Comparison of ENCODE assay signal across 20 cellular contexts in genomic region chr20:31974975-31975481, GRCh38. TPM values are rescaled to one million over a fixed set of nuclear protein-coding genes. Genes with fewer than 3 reads are reported as not detected.
DNase-seq lines count a peak whose midpoint lies in the region; ATAC-seq and TF ChIP-seq lines count a peak whose summit lies in the region.
"Had no signal": no experiment of that assay in that cellular context is flagged by ENCODE, and none has a peak within 500 bp of the region (broad histone marks: within the 10 kb centered on the region; RNA-seq: fewer than 3 reads in every experiment).

No MANE protein-coding gene starts in this region.

- peak overlapping the region; percentile 30 for H3K4me3 Mint-ChIP-seq in WTC11
- H3K4me3 Mint-ChIP-seq in activated CD8-positive, alpha-beta T cell treated with anti-CD3 and anti-CD28 coated beads, Interleukin-2, amount 10 ng/mL, durations not matched to agents 7 days and 5 days: no peak overlapping the region
- H3K4me3 Mint-ChIP-seq: CD8-positive, alpha-beta memory T cell had no signal

- H3K27ac Mint-ChIP-seq in WTC11: peak overlapping the region; percentile 82
- no peak overlapping the region for H3K27ac Mint-ChIP-seq in activated CD8-positive, alpha-beta T cell treated with anti-CD3 and anti-CD28 coated beads, Interleukin-2, amount 10 ng/mL, durations not matched to agents 7 days and 5 days
- H3K27ac Mint-ChIP-seq: CD8-positive, alpha-beta memory T cell had no signal

- no peak for TF ChIP-seq CTCF in HEK293 (tag by site-specific recombination; IDR thresholded peaks at IDR 0.05)
- TF ChIP-seq CTCF in WTC11 (IDR thresholded peaks at IDR 0.05): no peak

- CTCF ChIA-PET in HEK293 (lab: Yijun Ruan, JAX) (interaction anchor here (0.7 kb wide), 1 partner anchor 56 kb away, joined by 3 read pairs; no protein-coding TSS in a partner anchor), WTC11 (lab: Charles Lee) (interaction anchor here (0.6 to 2.0 kb wide), 12 partner anchors 18 to 141 kb away, joined by 3 to 23 read pairs (median 6); partner anchors contain the start of gene PDRG1)
- CTCF ChIA-PET in activated CD8-positive, alpha-beta T cell treated with anti-CD3 and anti-CD28 coated beads, Interleukin-2, amount 10 ng/mL, durations not matched to agents 7 days and 5 days (lab: Charles Lee): no interaction called here

- peak; percentile 92 for ATAC-seq in WTC11
- ATAC-seq in activated CD8-positive, alpha-beta T cell treated with anti-CD3 and anti-CD28 coated beads, Interleukin-2, amount 10 ng/mL, durations not matched to agents 7 days and 5 days: no peak
- no peak for ATAC-seq in GM21367 (IDR thresholded peaks at IDR 0.05; ENCODE audit: unreplicated experiment)
- ATAC-seq in GM21423 (IDR thresholded peaks at IDR 0.05; ENCODE audit: unreplicated experiment): no peak
- ATAC-seq: left cardiac atrium, right cardiac atrium had no signal

- peak overlapping the region in 3 of 10 experiments; percentile 11 to 45 (median 35); a peak in 4 of 20 replicates for H3K4me3 ChIP-seq in BLaER1 treated with 17β-estradiol and CSF1 and Interleukin-3, amounts not matched to agents 10 nM and 100 nM
- H3K4me3 ChIP-seq in HEK293 (ENCODE audit: low read depth, low read length): no peak overlapping the region
- H3K4me3 ChIP-seq: tibial artery had no signal

- peaks cover 4% of the 10 kb centered on the region; the same call in 1 of the 2 replicates for H3K27me3 Mint-ChIP-seq in WTC11 (ENCODE audit: low read depth)
- peaks cover 13% of the 10 kb centered on the region for H3K27me3 Mint-ChIP-seq in activated CD8-positive, alpha-beta T cell treated with anti-CD3 and anti-CD28 coated beads, Interleukin-2, amount 10 ng/mL, durations not matched to agents 7 days and 5 days (ENCODE audit: low read depth)

- DNase-seq in WTC11 (ENCODE audit: low spot score) (peak; percentile 43), islet precursor cell (peak; percentile 65), GF-D8 (lab: John Stamatoyannopoulos, UW) (no peak)
- no peak for DNase-seq in activated CD8-positive, alpha-beta T cell treated with anti-CD3 and anti-CD28 coated beads, Interleukin-2, amount 10 ng/mL, durations not matched to agents 7 days and 5 days
- DNase-seq: activated naive CD4-positive, alpha-beta T cell; activated T-cell treated with anti-CD3 and anti-CD28 coated beads for 4 hours; CD8-positive, alpha-beta memory T cell; cerebellar nuclear complex; left cardiac atrium; midbrain; NCI-H1105 treated with DMSO at 0.1 percent for 48 hours; NCI-H345; right cardiac atrium; stimulated activated naive CD4-positive, alpha-beta T cell treated with Interleukin-2 at 50 U/mL for 16 hours; tibial artery had no signal

- no peaks in the 10 kb centered on the region for H3K36me3 Mint-ChIP-seq in WTC11
- H3K36me3 Mint-ChIP-seq in activated CD8-positive, alpha-beta T cell treated with anti-CD3 and anti-CD28 coated beads, Interleukin-2, amount 10 ng/mL, durations not matched to agents 7 days and 5 days (ENCODE audit: low read depth): no peaks in the 10 kb centered on the region

- H3K4me1 Mint-ChIP-seq in WTC11: peaks cover 20% of the 10 kb centered on the region
- H3K4me1 Mint-ChIP-seq in activated CD8-positive, alpha-beta T cell treated with anti-CD3 and anti-CD28 coated beads, Interleukin-2, amount 10 ng/mL, durations not matched to agents 7 days and 5 days (ENCODE audit: low read depth): no peaks in the 10 kb centered on the region
- H3K4me1 Mint-ChIP-seq: CD8-positive, alpha-beta memory T cell had no signal

- no peaks in the 10 kb centered on the region for H3K27me3 ChIP-seq in BLaER1 treated with 17β-estradiol and CSF1 and Interleukin-3, amounts not matched to agents 10 nM and 100 nM

- H3K9me3 Mint-ChIP-seq in WTC11: no peaks in the 10 kb centered on the region
- H3K9me3 Mint-ChIP-seq in activated CD8-positive, alpha-beta T cell treated with anti-CD3 and anti-CD28 coated beads, Interleukin-2, amount 10 ng/mL, durations not matched to agents 7 days and 5 days (ENCODE audit: insufficient read depth): no peaks in the 10 kb centered on the region

- peaks cover 12 to 84% (median 73%) of the 10 kb centered on the region in 10 experiments for H3K4me1 ChIP-seq in BLaER1 treated with 17β-estradiol and CSF1 and Interleukin-3, amounts not matched to agents 10 nM and 100 nM
- H3K4me1 ChIP-seq in HEK293 (ENCODE audit: control insufficient read depth, insufficient read depth, low read length): no peaks in the 10 kb centered on the region
- H3K4me1 ChIP-seq: tibial artery had no signal

- H3K9me3 ChIP-seq in BLaER1 treated with 17β-estradiol and CSF1 and Interleukin-3, amounts not matched to agents 10 nM and 100 nM (replicated peaks in 1 of 11): no peaks in the 10 kb centered on the region
- H3K9me3 ChIP-seq in HEK293 (ENCODE audit: control insufficient read depth, insufficient read depth, low read depth, low read length): no peaks in the 10 kb centered on the region
- H3K9me3 ChIP-seq: neutrophil, tibial artery had no signal

- H3K4me2 ChIP-seq in BLaER1 treated with 17β-estradiol and CSF1 and Interleukin-3, amounts not matched to agents 10 nM and 100 nM: peak overlapping the region; percentile 25 to 99 (median 80); a peak in 20 of 22 replicates

- peaks cover 0 to 8% (median 0%) of the 10 kb centered on the region in 11 experiments; a peak in 2 of 22 replicates for H4K20me1 ChIP-seq in BLaER1 treated with 17β-estradiol and CSF1 and Interleukin-3, amounts not matched to agents 10 nM and 100 nM

- no peaks in the 10 kb centered on the region for H3K36me3 ChIP-seq in BLaER1 treated with 17β-estradiol and CSF1 and Interleukin-3, amounts not matched to agents 10 nM and 100 nM
- H3K36me3 ChIP-seq in HEK293 (ENCODE audit: control insufficient read depth in 2 of 2, insufficient read depth in 1 of 2, low read length in 2 of 2): no peaks in the 10 kb centered on the region
- H3K36me3 ChIP-seq: neutrophil, tibial artery had no signal

- POLR2A ChIA-PET in HEK293 (lab: Yijun Ruan, JAX): interaction anchor here (0.6 kb wide), 1 partner anchor 20 kb away, joined by 3 read pairs; no protein-coding TSS in a partner anchor
- POLR2A ChIA-PET in WTC11 (lab: Charles Lee): interaction anchor here (0.7 to 1.0 kb wide), 2 partner anchors 10 to 19 kb away, joined by 3 read pairs; no protein-coding TSS in a partner anchor
- POLR2A ChIA-PET in activated CD8-positive, alpha-beta T cell treated with anti-CD3 and anti-CD28 coated beads, Interleukin-2, amount 10 ng/mL, durations not matched to agents 7 days and 5 days (lab: Charles Lee): no interaction called here

- H3K9ac ChIP-seq in BLaER1 treated with 17β-estradiol and CSF1 and Interleukin-3, amounts not matched to agents 10 nM and 100 nM: peak overlapping the region in 4 of 11 experiments; percentile 11 to 49 (median 30); a peak in 6 of 22 replicates

- peak overlapping the region in 2 of 11 experiments; percentile 32 to 35; a peak in 4 of 22 replicates for H3K27ac ChIP-seq in BLaER1 treated with 17β-estradiol and CSF1 and Interleukin-3, amounts not matched to agents 10 nM and 100 nM
- H3K27ac ChIP-seq in HEK293 (ENCODE audit: extremely low read depth, low read depth, low read length): no peak overlapping the region
- H3K27ac ChIP-seq: neutrophil, tibial artery had no signal

TF ChIP-seq in HEK293, 187 proteins besides CTCF, POLR2A, EP300 and RAD21:
- TF ChIP-seq ZNF658 (tag by site-specific recombination; IDR thresholded peaks at IDR 0.05) (no peak), ZFHX2 (tag by site-specific recombination; conservative IDR thresholded peaks at IDR 0.05) (peak; percentile 66), EGR2 (tag by site-specific recombination; IDR thresholded peaks at IDR 0.05; ENCODE audit: low read depth) (peak; percentile 87)

TF ChIP-seq in WTC11, 78 proteins besides CTCF, POLR2A, EP300 and RAD21 (continues in another document):
- peak; percentile 56; the same call in 1 of the 2 replicates for TF ChIP-seq USF2 (CRISPR knock-in tag; IDR thresholded peaks at IDR 0.05)
- no peak for TF ChIP-seq TEAD1 (CRISPR knock-in tag; IDR thresholded peaks at IDR 0.05)
- no peak for TF ChIP-seq CDX4 (CRISPR knock-in tag; IDR thresholded peaks at IDR 0.05; ENCODE audit: borderline replicate concordance)
- no peak for TF ChIP-seq TEAD4 (CRISPR knock-in tag; IDR thresholded peaks at IDR 0.05)

RNA-seq across cellular contexts. Expression of gene XKR7, which starts 7.1 kb away (rescaled TPM):
- total RNA-seq in WTC11 (2021): 2.3 to 2.6 TPM (median 2.5 TPM) in 3 replicates
- under 1 TPM in 1 of 2 experiments, not detected in 1; 0.03 TPM for total RNA-seq in activated CD8-positive, alpha-beta T cell treated with anti-CD3 and anti-CD28 coated beads, Interleukin-2, amount 10 ng/mL, durations not matched to agents 7 days and 5 days
- total RNA-seq: CD8-positive, alpha-beta memory T cell; left cardiac atrium; right cardiac atrium had no signal

RNA-seq across cellular contexts. Expression of gene PDRG1, which starts 23.2 kb away (rescaled TPM):
- 16.0 to 17.6 TPM (median 17.2 TPM) in 3 replicates for total RNA-seq in WTC11 (2021)
- 10 to 100 TPM; 15.0 to 16.1 TPM for total RNA-seq in activated CD8-positive, alpha-beta T cell treated with anti-CD3 and anti-CD28 coated beads, Interleukin-2, amount 10 ng/mL, durations not matched to agents 7 days and 5 days

RNA-seq across cellular contexts. Expression of gene CCM2L, which starts 35.2 kb away (rescaled TPM):
- total RNA-seq in WTC11 (2021): 7.8 to 10.9 TPM (median 9.1 TPM) in 3 replicates
- not detected for total RNA-seq in activated CD8-positive, alpha-beta T cell treated with anti-CD3 and anti-CD28 coated beads, Interleukin-2, amount 10 ng/mL, durations not matched to agents 7 days and 5 days
- total RNA-seq: CD8-positive, alpha-beta memory T cell had no signal

Comparison
In these comparisons a context has a peak if more than half of its experiments do, and no peak if none do; other contexts are left out.
1. DNase-seq: peak in WTC11 (single experiment) and islet precursor cell (single experiment); none in activated CD8-positive, alpha-beta T cell treated with anti-CD3 and anti-CD28 coated beads, Interleukin-2, amount 10 ng/mL, durations not matched to agents 7 days and 5 days (single experiment) and GF-D8 (single experiment).